Comparison of ENCODE assay signal across 12 cellular contexts in genomic region chr4:173218411-173219125, GRCh38. TPM values are rescaled to one million over a fixed set of nuclear protein-coding genes. Genes with fewer than 3 reads are reported as not detected.
DNase-seq lines count a peak whose midpoint lies in the region; ATAC-seq and TF ChIP-seq lines count a peak whose summit lies in the region.
"Had no signal": no experiment of that assay in that cellular context is flagged by ENCODE, and none has a peak within 500 bp of the region (broad histone marks: within the 10 kb centered on the region; RNA-seq: fewer than 3 reads in every experiment).

No MANE protein-coding gene starts in this region.

- H3K27me3 Mint-ChIP-seq in HFFc6 (ENCODE audit: insufficient read depth): peaks cover 3% of the 10 kb centered on the region; the same call in 1 of the 2 replicates
- H3K27me3 Mint-ChIP-seq in activated CD8-positive, alpha-beta memory T cell treated with anti-CD3 and anti-CD28 coated beads, Interleukin-2, amount 10 ng/mL, durations not matched to agents 7 days and 5 days: no peaks in the 10 kb centered on the region

- DNase-seq in ACHN (peak; percentile 87), HFFc6 (peak; percentile 57), SJSA1 (ENCODE audit: low read depth in 1 of 2, low spot score in 2 of 2) (peak; percentile 82 to 94), fibroblast of the aortic adventitia (ENCODE audit: low read depth) (peak; percentile 36), NCI-H510A treated with DMSO at 0.1 percent for 48 hours (lab: John Stamatoyannopoulos, UW) (no peak), GM19238 (ENCODE audit: insufficient read length, low spot score) (no peak), C1 segment of cervical spinal cord (lab: John Stamatoyannopoulos, UW) (no peak)
- no peak for DNase-seq in activated CD8-positive, alpha-beta memory T cell treated with anti-CD3 and anti-CD28 coated beads, Interleukin-2, amount 10 ng/mL, durations not matched to agents 7 days and 5 days
- DNase-seq: DMS153, islet precursor cell, NCI-H1105 treated with DMSO at 0.1 percent for 48 hours had no signal

- peak overlapping the region; percentile 86 for H3K27ac ChIP-seq in SJSA1
- H3K27ac ChIP-seq: parathyroid adenoma had no signal

- H3K36me3 Mint-ChIP-seq in HFFc6 (ENCODE audit: low read depth): no peaks in the 10 kb centered on the region
- H3K36me3 Mint-ChIP-seq in activated CD8-positive, alpha-beta memory T cell treated with anti-CD3 and anti-CD28 coated beads, Interleukin-2, amount 10 ng/mL, durations not matched to agents 7 days and 5 days: no peaks in the 10 kb centered on the region

- H3K4me3 ChIP-seq in SJSA1 (no peak overlapping the region), fibroblast of the aortic adventitia (ENCODE audit: low read depth, low read length) (no peak overlapping the region)

- H3K9me3 ChIP-seq in SJSA1 (replicated peaks): no peaks in the 10 kb centered on the region

- peaks cover 33% of the 10 kb centered on the region for H3K4me1 ChIP-seq in SJSA1 (replicated peaks)

- peaks cover 41% of the 10 kb centered on the region for H3K4me1 Mint-ChIP-seq in HFFc6 (ENCODE audit: low read depth)
- peaks cover 1% of the 10 kb centered on the region for H3K4me1 Mint-ChIP-seq in activated CD8-positive, alpha-beta memory T cell treated with anti-CD3 and anti-CD28 coated beads, Interleukin-2, amount 10 ng/mL, durations not matched to agents 7 days and 5 days

- H3K36me3 ChIP-seq in SJSA1: no peaks in the 10 kb centered on the region

- H3K4me3 Mint-ChIP-seq in HFFc6: peak overlapping the region; percentile 4; the same call in 1 of the 2 replicates
- H3K4me3 Mint-ChIP-seq in activated CD8-positive, alpha-beta memory T cell treated with anti-CD3 and anti-CD28 coated beads, Interleukin-2, amount 10 ng/mL, durations not matched to agents 7 days and 5 days: no peak overlapping the region

- in situ Hi-C loops in ACHN (cut with HindIII; ENCODE audit: low pct_ligation_motif_present, low pct_unique_long_range_greater_than_20kb, low sequenced_read_pairs): no loop called here

- CTCF ChIA-PET in activated CD8-positive, alpha-beta memory T cell treated with anti-CD3 and anti-CD28 coated beads, Interleukin-2, amount 10 ng/mL, durations not matched to agents 7 days and 5 days (lab: Charles Lee): no interaction called here

- H3K9me3 Mint-ChIP-seq in HFFc6: no peaks in the 10 kb centered on the region
- H3K9me3 Mint-ChIP-seq in activated CD8-positive, alpha-beta memory T cell treated with anti-CD3 and anti-CD28 coated beads, Interleukin-2, amount 10 ng/mL, durations not matched to agents 7 days and 5 days (ENCODE audit: low read depth): no peaks in the 10 kb centered on the region

- no peaks in the 10 kb centered on the region for H3K27me3 ChIP-seq in SJSA1 (replicated peaks)

- ATAC-seq in activated CD8-positive, alpha-beta memory T cell treated with anti-CD3 and anti-CD28 coated beads, Interleukin-2, amount 10 ng/mL, durations not matched to agents 7 days and 5 days: no peak

- H3K27ac Mint-ChIP-seq in HFFc6: peak overlapping the region; percentile 8
- H3K27ac Mint-ChIP-seq in activated CD8-positive, alpha-beta memory T cell treated with anti-CD3 and anti-CD28 coated beads, Interleukin-2, amount 10 ng/mL, durations not matched to agents 7 days and 5 days: no peak overlapping the region

- TF ChIP-seq CTCF in HFFc6 (IDR thresholded peaks at IDR 0.05): no peak
- TF ChIP-seq CTCF in fibroblast of the aortic adventitia (IDR thresholded peaks at IDR 0.05; ENCODE audit: insufficient read depth, low read length): no peak

RNA-seq across cellular contexts. Expression of gene GALNT7, which starts 50.0 kb away (rescaled TPM):
- 10 to 100 TPM; 10.9 to 24.3 (median 23.0) TPM for total RNA-seq in HFFc6 (2021; fragmentation: NEBNext Ultra II Directional; extraction: Animal tissue kit (Norgen Biotek cat#: 25700))
- 14.8 and 24.7 TPM in 2 replicates for total RNA-seq in SJSA1 (2014; rRNA removed; shearing (Covaris generic))
- total RNA-seq in fibroblast of the aortic adventitia (ENCODE audit: low replicate concordance): 15.4 and 19.6 TPM in 2 replicates
- 10 to 100 TPM; 16.8 to 17.8 TPM for total RNA-seq in activated CD8-positive, alpha-beta memory T cell treated with anti-CD3 and anti-CD28 coated beads, Interleukin-2, amount 10 ng/mL, durations not matched to agents 7 days and 5 days

Comparison
In these comparisons a context has a peak if more than half of its experiments do, and no peak if none do; other contexts are left out.
1. DNase-seq: peak in ACHN (single experiment), HFFc6 (single experiment), SJSA1 (2 of 2) and fibroblast of the aortic adventitia (single experiment); none in NCI-H510A treated with DMSO at 0.1 percent for 48 hours (single experiment), activated CD8-positive, alpha-beta memory T cell treated with anti-CD3 and anti-CD28 coated beads, Interleukin-2, amount 10 ng/mL, durations not matched to agents 7 days and 5 days (single experiment), GM19238 (single experiment) and C1 segment of cervical spinal cord (0 of 14).